ENCODE assay signal across 25 cellular contexts in the genomic region with DNA sequence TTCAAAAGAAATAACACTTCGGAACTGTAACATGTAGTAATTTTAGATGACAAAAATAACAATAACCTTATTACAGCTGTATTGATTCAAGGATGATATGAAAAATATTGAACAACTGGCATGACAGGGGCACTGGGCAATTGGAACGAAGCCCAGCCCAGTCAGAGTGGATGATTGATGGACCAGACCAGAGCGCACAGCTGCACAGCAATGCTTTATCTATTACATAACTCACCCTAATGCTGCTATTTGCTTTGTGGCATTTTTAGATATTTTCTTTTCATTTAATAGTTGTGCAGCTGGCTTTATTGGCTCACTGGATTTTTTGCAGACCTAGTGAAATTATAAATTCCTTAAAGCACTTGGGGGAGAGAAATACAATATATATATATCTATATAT. TPM values are rescaled to one million over a fixed set of nuclear protein-coding genes. Genes with fewer than 3 reads are reported as not detected.
DNase-seq lines count a peak whose midpoint lies in the region; ATAC-seq, FAIRE-seq and TF ChIP-seq lines count a peak whose summit lies in the region.
"Had no signal": no experiment of that assay in that cellular context is flagged by ENCODE, and none has a peak within 500 bp of the region (broad histone marks: within the 10 kb centered on the region; RNA-seq: fewer than 3 reads in every experiment).

No MANE protein-coding gene starts in this region.

- no TSS peak for BruUV-seq in PC-3 (replicated peaks; lab: Mats Ljungman, UMichigan)

- H3K27me3 ChIP-seq in PC-3 (ENCODE audit: low read length) (no peaks in the 10 kb centered on the region), small intestine (ENCODE audit: control insufficient read depth in 2 of 2, insufficient read depth in 2 of 2, low read length in 2 of 2) (no peaks in the 10 kb centered on the region)

- H3K36me3 ChIP-seq in PC-3 (ENCODE audit: low read depth, low read length) (no peaks in the 10 kb centered on the region), small intestine (ENCODE audit: control insufficient read depth in 2 of 2, insufficient read depth in 2 of 2, low read length in 2 of 2) (no peaks in the 10 kb centered on the region)

- H3K4me1 ChIP-seq in PC-3 (ENCODE audit: insufficient read depth, low read length) (0 out of 2 replicates have a peak, but pooled peaks cover 8% of the 10 kb centered on the region), small intestine (ENCODE audit: control insufficient read depth in 2 of 2, insufficient read depth in 1 of 2, low read depth in 1 of 2, low read length in 1 of 2) (no peaks in the 10 kb centered on the region)

- no peak overlapping the region for H3K4me3 ChIP-seq in PC-3 (ENCODE audit: low read length)
- H3K4me3 ChIP-seq in coronary artery = peak overlapping the region; percentile 19
- no peak overlapping the region for H3K4me3 ChIP-seq in skeletal muscle cell (ENCODE audit: low read depth, low read length)
- no peak overlapping the region for H3K4me3 ChIP-seq in small intestine (ENCODE audit: low read depth in 1 of 2, low read length in 2 of 2)

- intact Hi-C loops in PC-3 (cut with micrococcal nuclease) = no loop called here

- no peaks in the 10 kb centered on the region for H3K79me2 ChIP-seq in PC-3 (ENCODE audit: low read length)

- DNase-seq in NCI-H1105 (lab: John Stamatoyannopoulos, UW) (peak; percentile 10), PC-3 (no peak), coronary artery (ENCODE audit: low spot score) (no peak), skeletal muscle cell (ENCODE audit: low read depth) (peak; percentile 36), small intestine (no peak), NCI-H526 treated with DMSO at 0.1 percent for 48 hours (lab: John Stamatoyannopoulos, UW) (no peak), HuH-7.5 (ENCODE audit: low spot score) (no peak)
- DNase-seq in activated CD4-positive, alpha-beta T cell treated with anti-CD3 and anti-CD28 coated beads for 4 hours = no peak
- DNase-seq: activated CD8-positive, alpha-beta memory T cell treated with anti-CD3 and anti-CD28 coated beads, Interleukin-2, amount 10 ng/mL, durations not matched to agents 7 days and 5 days; CD4-positive, alpha-beta T cell; effector CD4-positive, alpha-beta T cell; erythroblast; GDM1; HCEC 1CT; hippocampal formation; KG1; left ventricle myocardium superior; NCI-H2107; NCI-H510A treated with DMSO at 0.1 percent for 48 hours; stimulated activated CD4-positive, alpha-beta T cell treated with anti-CD3 and anti-CD28 coated beads, Interleukin-2, amount 100 ng/mL, for 48 hours; stimulated activated naive B cell treated with anti-CD40 and anti-IgM and Interleukin-4, amounts not matched to agents 10 μg/mL and 1 μg/mL and 100 μg/mL, for 72 hours; T-cell had no signal

- H3K9me3 ChIP-seq in PC-3 (ENCODE audit: low read length) (no peaks in the 10 kb centered on the region), small intestine (ENCODE audit: control insufficient read depth, low read depth) (no peaks in the 10 kb centered on the region)

- POLR2A ChIA-PET in PC-3 (lab: Charles Lee; ENCODE audit: unreplicated experiment) = no interaction called here

- H3K4me2 ChIP-seq in PC-3 (ENCODE audit: low read length) = no peak overlapping the region

- H3K27ac ChIP-seq in PC-3 (ENCODE audit: low read length) = no peak overlapping the region
- no peak overlapping the region for H3K27ac ChIP-seq in coronary artery
- H3K27ac ChIP-seq in small intestine (ENCODE audit: low read depth in 1 of 2, low read length in 1 of 2) = no peak overlapping the region

- TF ChIP-seq CTCF in PC-3 (conservative IDR thresholded peaks at IDR 0.05; ENCODE audit: low read depth, low read length) (no peak), coronary artery (IDR thresholded peaks at IDR 0.05) (no peak)

- H2AFZ ChIP-seq in PC-3 (ENCODE audit: low read length) = no peak overlapping the region

- H3K9me2 ChIP-seq in PC-3 (replicated peaks; ENCODE audit: low read length) = no peaks in the 10 kb centered on the region

- no peak for FAIRE-seq in small intestine (lab: Jason Lieb, UNC)
- FAIRE-seq: frontal cortex had no signal

- H3F3A ChIP-seq in PC-3 (ENCODE audit: low read length, unreplicated experiment) = no peaks in the 10 kb centered on the region

- no peaks in the 10 kb centered on the region for H4K20me1 ChIP-seq in PC-3 (ENCODE audit: low read length)

- 0 out of 2 replicates have a peak, but pooled peaks have one; percentile 9 for ATAC-seq in PC-3
- ATAC-seq: activated CD8-positive, alpha-beta memory T cell treated with anti-CD3 and anti-CD28 coated beads, Interleukin-2, amount 10 ng/mL, durations not matched to agents 7 days and 5 days; activated naive CD4-positive, alpha-beta T cell treated with anti-CD3 and anti-CD28 coated beads, Interleukin-2, amount 50 U/mL, for 72 hours; left ventricle myocardium superior; Right ventricle myocardium inferior; stimulated activated naive B cell treated with anti-CD40 and anti-IgM and Interleukin-4, amounts not matched to agents 10 μg/mL and 1 μg/mL and 100 μg/mL, for 72 hours; T-cell had no signal

- H3K9ac ChIP-seq in PC-3 (ENCODE audit: low read length) = no peak overlapping the region

- 12 to 39% (median 34%) methylated on average over 3 of the region's 3 CpGs for WGBS in small intestine, 3 donors

- CTCF ChIA-PET in PC-3 (lab: Charles Lee) = no interaction called here

RNA-seq across cellular contexts. Expression of a gene that starts 26.9 kb away (rescaled TPM):
- total RNA-seq in PC-3 (2014; rRNA removed) = 29.1 and 38.6 TPM in 2 replicates
- 10 to 100 TPM in 1 of 3 donors, 1 to 10 TPM in 1, under 1 TPM in 1; 0.89 to 18.5 (median 4.6) TPM for polyA plus RNA-seq in small intestine

Comparison
In these comparisons a context has a peak if more than half of its experiments do, and no peak if none do; other contexts are left out.
1. DNase-seq: peak in NCI-H1105 (single experiment) and skeletal muscle cell (single experiment); none in PC-3 (single experiment), coronary artery (single experiment), small intestine (single experiment), NCI-H526 treated with DMSO at 0.1 percent for 48 hours (single experiment), HuH-7.5 (single experiment) and activated CD4-positive, alpha-beta T cell treated with anti-CD3 and anti-CD28 coated beads for 4 hours (0 of 2).